Comparison of ENCODE assay signal across 8 cellular contexts in genomic region chr7:134126937-134127848, GRCh38. TPM values are rescaled to one million over a fixed set of nuclear protein-coding genes. Genes with fewer than 3 reads are reported as not detected.
DNase-seq lines count a peak whose midpoint lies in the region; ATAC-seq and TF ChIP-seq lines count a peak whose summit lies in the region.

Gene LRGUK (plus strand): TSS chr7:134127340. CDS start chr7:134127368, 28 bp downstream.

- ATAC-seq in HG02884 (IDR thresholded peaks at IDR 0.05; ENCODE audit: unreplicated experiment) (peak; percentile 100), right cardiac atrium (peak; percentile 100), upper lobe of right lung (peak; percentile 99)

- no peaks in the 10 kb centered on the region for H3K9me3 Mint-ChIP-seq in T-helper 1 cell treated with Interleukin-12 subunit alpha and Interleukin-12 subunit beta and Interleukin-4 antibody, amounts not matched to agents 30 μg/mL and 1 μg/mL, for 36 hours

- H3K27me3 Mint-ChIP-seq in T-helper 1 cell treated with Interleukin-12 subunit alpha and Interleukin-12 subunit beta and Interleukin-4 antibody, amounts not matched to agents 30 μg/mL and 1 μg/mL, for 36 hours (ENCODE audit: low read depth), result peaks cover 36% of the 10 kb centered on the region

- intact Hi-C loops in right cardiac atrium (cut with DNase I), result no loop called here
- intact Hi-C loops in prostate gland (cut with DNase I), result loop anchor here (10.0 kb wide), 1 partner anchor 188 kb away; the partner anchor contains the start of gene SLC35B4
- intact Hi-C loops in upper lobe of right lung (cut with DNase I), result no loop called here

- H3K27ac ChIP-seq in right cardiac atrium (ENCODE audit: low read length) (no peak within 1 kb of the TSS), prostate gland (no peak within 1 kb of the TSS), upper lobe of right lung (no peak within 1 kb of the TSS)

- H3K4me3 ChIP-seq in right cardiac atrium (ENCODE audit: low read length) (peak within 1 kb of the TSS; percentile 51), prostate gland (peak within 1 kb of the TSS; percentile 46 to 48), upper lobe of right lung (peak within 1 kb of the TSS; percentile 79)

- DNase-seq in GM13977 (ENCODE audit: low spot score) (peak; percentile 86), NCI-H146 (lab: John Stamatoyannopoulos, UW) (peak; percentile 70), amygdala (lab: John Stamatoyannopoulos, UW) (peak; percentile 11 to 87 (median 62)), right cardiac atrium (peak; percentile 86 to 95 (median 90)), prostate gland (ENCODE audit: low spot score) (peak; percentile 80), upper lobe of right lung (peak; percentile 89)

- no peaks in the 10 kb centered on the region for H3K36me3 ChIP-seq in prostate gland
- H3K36me3 ChIP-seq in upper lobe of right lung, result no peaks in the 10 kb centered on the region

- H3K4me1 ChIP-seq in right cardiac atrium (ENCODE audit: control insufficient read depth, insufficient read depth, low read length) (no peaks in the 10 kb centered on the region), prostate gland (replicated peaks) (no peaks in the 10 kb centered on the region), upper lobe of right lung (peaks cover 5% of the 10 kb centered on the region)

- H3K4me3 Mint-ChIP-seq in T-helper 1 cell treated with Interleukin-12 subunit alpha and Interleukin-12 subunit beta and Interleukin-4 antibody, amounts not matched to agents 30 μg/mL and 1 μg/mL, for 36 hours, result peak within 1 kb of the TSS; percentile 86

- H3K27ac Mint-ChIP-seq in T-helper 1 cell treated with Interleukin-12 subunit alpha and Interleukin-12 subunit beta and Interleukin-4 antibody, amounts not matched to agents 30 μg/mL and 1 μg/mL, for 36 hours, result no peak within 1 kb of the TSS

- TF ChIP-seq CTCF in GM13977 (IDR thresholded peaks at IDR 0.05; ENCODE audit: extremely low read depth, insufficient read depth, missing control alignments), result no peak
- TF ChIP-seq CTCF in prostate gland (IDR thresholded peaks at IDR 0.05), result no peak
- TF ChIP-seq CTCF in upper lobe of right lung (IDR thresholded peaks at IDR 0.05), result no peak

- H3K9me3 ChIP-seq in right cardiac atrium (ENCODE audit: control insufficient read depth, low read length), result no peaks in the 10 kb centered on the region
- no peaks in the 10 kb centered on the region for H3K9me3 ChIP-seq in prostate gland
- H3K9me3 ChIP-seq in upper lobe of right lung, result no peaks in the 10 kb centered on the region

- no peaks in the 10 kb centered on the region for H3K27me3 ChIP-seq in right cardiac atrium (ENCODE audit: control insufficient read depth, insufficient read depth)
- H3K27me3 ChIP-seq in prostate gland (replicated peaks; ENCODE audit: insufficient read depth), result no peaks in the 10 kb centered on the region
- no peaks in the 10 kb centered on the region for H3K27me3 ChIP-seq in upper lobe of right lung

- no peak for TF ChIP-seq POLR2A in prostate gland (IDR thresholded peaks at IDR 0.05)

- H3K36me3 Mint-ChIP-seq in T-helper 1 cell treated with Interleukin-12 subunit alpha and Interleukin-12 subunit beta and Interleukin-4 antibody, amounts not matched to agents 30 μg/mL and 1 μg/mL, for 36 hours (ENCODE audit: low read depth), result no peaks in the 10 kb centered on the region

- 2% methylated on average over 46 of the region's 46 CpGs for WGBS in right cardiac atrium
- 3% methylated on average over 46 of the region's 46 CpGs for WGBS in prostate gland

- in situ Hi-C loops in GM13977 (cut with MboI; ENCODE audit: low pct_unique_long_range_greater_than_20kb, low sequenced_read_pairs, unreplicated experiment), result no loop called here

- H3K4me1 Mint-ChIP-seq in T-helper 1 cell treated with Interleukin-12 subunit alpha and Interleukin-12 subunit beta and Interleukin-4 antibody, amounts not matched to agents 30 μg/mL and 1 μg/mL, for 36 hours (ENCODE audit: low read depth), result peaks cover 10% of the 10 kb centered on the region

RNA-seq across cellular contexts. Expression of gene LRGUK, which starts in this region (rescaled TPM):
- total RNA-seq in right cardiac atrium (under 1 TPM; 0.06 to 0.40 (median 0.16) TPM), prostate gland (1 to 10 TPM; 1.3 to 4.9 TPM), upper lobe of right lung (0.49 TPM)
- not detected for polyA plus RNA-seq in right cardiac atrium

Comparison
In these comparisons a context has a peak if more than half of its experiments do, and no peak if none do; other contexts are left out.
1. Peak in DNase-seq, ATAC-seq and H3K4me3 ChIP-seq in right cardiac atrium; RNA of the gene not detected or under 1 TPM.
2. Peak in DNase-seq, ATAC-seq and H3K4me3 ChIP-seq in upper lobe of right lung; RNA of the gene not detected or under 1 TPM.